8 cellular contexts compared by ENCODE assay signal in the genomic region with DNA sequence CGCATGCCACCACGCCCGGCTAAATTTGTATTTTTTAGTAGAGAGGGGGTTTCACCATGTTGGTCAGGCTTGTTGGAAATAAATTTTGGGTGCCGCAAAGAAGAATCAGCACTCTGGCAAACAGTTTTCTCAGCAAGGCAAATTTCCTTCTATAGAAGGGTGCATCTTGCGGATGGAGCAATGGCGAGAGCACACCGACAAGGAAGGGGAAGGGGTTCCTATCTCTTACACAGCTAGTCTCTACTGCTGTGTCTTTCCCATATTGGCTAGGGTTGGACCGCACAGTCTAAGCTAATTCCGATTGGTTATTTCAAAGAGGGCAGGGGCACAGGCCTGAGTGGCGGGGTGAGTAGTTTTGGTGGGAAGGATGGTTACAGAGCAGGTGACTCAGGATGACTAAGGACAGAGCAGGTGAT. TPM values are rescaled to one million over a fixed set of nuclear protein-coding genes. Genes with fewer than 3 reads are reported as not detected.
DNase-seq lines count a peak whose midpoint lies in the region; ATAC-seq, FAIRE-seq and TF ChIP-seq lines count a peak whose summit lies in the region.

No MANE protein-coding gene starts in this region.

- BruUV-seq in A673 (replicated peaks; lab: Mats Ljungman, UMichigan) (no TSS peak), K562 (replicated peaks; lab: Mats Ljungman, UMichigan) (TSS peak; percentile 41)

- no peak for TF ChIP-seq EP300 in K562 (IDR thresholded peaks at IDR 0.05; ENCODE audit: low read length)

- H3K36me3 ChIP-seq in A673 (ENCODE audit: insufficient read depth, low read length, poor library complexity, severe bottlenecking) (no peaks in the 10 kb centered on the region), K562 (ENCODE audit: control insufficient read depth, insufficient read depth, low read length) (peaks cover 46% of the 10 kb centered on the region)

- CTCF ChIA-PET in A673 (lab: Charles Lee) (interaction anchor here (1.6 to 2.2 kb wide), 2 partner anchors 9 to 113 kb away, joined by 5 to 15 read pairs; no protein-coding TSS in a partner anchor), K562 (lab: Yijun Ruan, JAX; ENCODE audit: low intra/inter-chr PET ratio) (no interaction called here), HEK293T (lab: Yijun Ruan, JAX) (no interaction called here)

- TF ChIP-seq POLR2A in K562 (conservative IDR thresholded peaks at IDR 0.05) = no peak

- POLR2A ChIA-PET in A673 (lab: Charles Lee; ENCODE audit: low non-redundant PET) = no interaction called here
- POLR2A ChIA-PET in K562 (lab: Yijun Ruan, JAX) = interaction anchor here (0.6 to 2.7 kb wide), 10 partner anchors 9 to 121 kb away, joined by 3 to 15 read pairs (median 4); no protein-coding TSS in a partner anchor
- POLR2A ChIA-PET in HEK293T (lab: Yijun Ruan, JAX) = interaction anchor here (0.6 to 1.7 kb wide), 10 partner anchors 9 to 118 kb away, joined by 3 to 20 read pairs (median 4); no protein-coding TSS in a partner anchor

- TF ChIP-seq CTCF in A673 (conservative IDR thresholded peaks at IDR 0.05; ENCODE audit: low read depth, low read length) (no peak), K562 (IDR thresholded peaks at IDR 0.05 in 2 of 3, conservative IDR thresholded peaks at IDR 0.05 in 1 of 3; ENCODE audit: insufficient read depth in 2 of 3, low read depth in 1 of 3, low read length in 3 of 3) (no peak), mesothelial cell of epicardium (IDR thresholded peaks at IDR 0.05; ENCODE audit: unreplicated experiment) (no peak)

- H3K79me2 ChIP-seq in K562 (ENCODE audit: control insufficient read depth, insufficient read depth, low read length) = peaks cover 79% of the 10 kb centered on the region

- no peaks in the 10 kb centered on the region for H3K9me3 Mint-ChIP-seq in mesothelial cell of epicardium

- no peaks in the 10 kb centered on the region for H3K9me3 ChIP-seq in A673 (ENCODE audit: low read depth, low read length, poor library complexity, severe bottlenecking)
- H3K9me3 ChIP-seq in K562 (replicated peaks; ENCODE audit: control insufficient read depth, insufficient read depth, low read depth, low read length) = peaks cover 14% of the 10 kb centered on the region; the same call in 1 of the 2 replicates

- peak overlapping the region; percentile 95 for H3K4me2 ChIP-seq in K562 (ENCODE audit: insufficient read depth, low read length)

- H4K20me1 ChIP-seq in K562 (replicated peaks; ENCODE audit: control insufficient read depth, insufficient read depth, low read length) = 0 out of 2 replicates have a peak, but pooled peaks cover under 1% of the 10 kb centered on the region

- no peak for TF ChIP-seq RAD21 in K562 (CRISPR knock-in tag; conservative IDR thresholded peaks at IDR 0.05 in 1 of 2, IDR thresholded peaks at IDR 0.05 in 1 of 2)

- no peak for FAIRE-seq in K562 (lab: Jason Lieb, UNC)

- DNase-seq in A673 (ENCODE audit: low spot score) (peak; percentile 31), HT1080 (ENCODE audit: low read depth) (peak; percentile 24), K562 (ENCODE audit: extremely low read depth in 1 of 4, low spot score in 3 of 4) (peak in 1 of 4 experiments; percentile 19), mesothelial cell of epicardium (ENCODE audit: low spot score in 2 of 2, unreplicated experiment in 2 of 2) (no peak), mesenteric fat pad (ENCODE audit: low spot score) (no peak), NCI-H345 treated with DMSO at 0.1 percent for 48 hours (lab: John Stamatoyannopoulos, UW; ENCODE audit: unreplicated experiment) (no peak), HEK293T (ENCODE audit: extremely low spot score) (no peak)

- intact Hi-C loops in A673 (cut with micrococcal nuclease; ENCODE audit: unreplicated experiment) = no loop called here
- intact Hi-C loops in K562 (cut with micrococcal nuclease) = no loop called here

- no peaks in the 10 kb centered on the region for H3K4me1 ChIP-seq in A673 (ENCODE audit: insufficient read depth, low read length, poor library complexity, severe bottlenecking)
- peaks cover 21 to 28% of the 10 kb centered on the region in 2 experiments; a peak in 4 of 5 replicates for H3K4me1 ChIP-seq in K562 (replicated peaks in 1 of 2; ENCODE audit: control insufficient read depth in 2 of 2, insufficient read depth in 2 of 2, low read length in 2 of 2)

- peak overlapping the region; percentile 83 for H3K4me3 ChIP-seq in A673 (ENCODE audit: low read depth, low read length, poor library complexity, severe bottlenecking)
- H3K4me3 ChIP-seq in K562 = peak overlapping the region; percentile 99

- peaks cover 21% of the 10 kb centered on the region for H3K36me3 Mint-ChIP-seq in mesothelial cell of epicardium

- H3K27me3 ChIP-seq in A673 (replicated peaks; ENCODE audit: insufficient read depth, low read depth, low read length, poor library complexity) = no peaks in the 10 kb centered on the region
- H3K27me3 ChIP-seq in K562 (ENCODE audit: control insufficient read depth in 2 of 2, insufficient read depth in 2 of 2, low read length in 2 of 2) = no peaks in the 10 kb centered on the region

- no peak for ATAC-seq in K562
- no peak for ATAC-seq in HG03039 (IDR thresholded peaks at IDR 0.05; ENCODE audit: unreplicated experiment)

- peak overlapping the region; percentile 83 to 98 for H3K9ac ChIP-seq in K562 (ENCODE audit: insufficient read depth in 1 of 2, low read depth in 2 of 2, low read length in 2 of 2)

- H3K27me3 Mint-ChIP-seq in mesothelial cell of epicardium (ENCODE audit: low read depth) = peaks cover 3% of the 10 kb centered on the region

- WGBS in K562 (ENCODE audit: insufficient coverage, low coverage, missing lambda C conversion rate) = 26% methylated on average over 9 of the region's 10 CpGs

- no peak overlapping the region for H2AFZ ChIP-seq in K562 (ENCODE audit: low read depth, low read length)

- H3K4me1 Mint-ChIP-seq in mesothelial cell of epicardium = peaks cover 25% of the 10 kb centered on the region

- H3K27ac ChIP-seq in A673 (ENCODE audit: low read depth, low read length, poor library complexity, severe bottlenecking) (peak overlapping the region; percentile 81), K562 (ENCODE audit: extremely low read depth, low read depth, low read length) (peak overlapping the region; percentile 93)

- peak overlapping the region; percentile 99 for H3K27ac Mint-ChIP-seq in mesothelial cell of epicardium

- peak overlapping the region; percentile 98 for H3K4me3 Mint-ChIP-seq in mesothelial cell of epicardium

- in situ Hi-C loops in K562 (cut with MboI) = no loop called here

- no peaks in the 10 kb centered on the region for H3K9me1 ChIP-seq in K562 (ENCODE audit: control insufficient read depth, insufficient read depth, low read length)

RNA-seq across cellular contexts. Expression of gene GTF3C5, which starts 0.7 kb away (rescaled TPM):
- total RNA-seq in A673 (2021) (98.1 and 99.9 TPM in 2 replicates), K562 (2014; rRNA removed) (118 and 134 TPM in 2 replicates), K562 (2014; rRNA removed; fragmentation: Illumina TruSeq; extraction: Trizol) (43.2 and 58.5 TPM in 2 replicates), K562 (2015; rRNA removed; fragmentation: Illumina TruSeq; extraction: Trizol) (80.7 and 83.7 TPM in 2 replicates), K562 (2021) (106 and 110 TPM in 2 replicates), mesothelial cell of epicardium (80.0 to 85.3 TPM (median 80.2 TPM) in 3 replicates), mesenteric fat pad (32.3 TPM)
- total RNA-seq in HT1080 (2014; rRNA removed; shearing (Covaris generic)) = 90.7 and 91.3 TPM in 2 replicates
- polyA plus RNA-seq in HT1080 (2015; cell fraction: cytosol; rRNA removed) = 46.1 and 47.4 TPM in 2 replicates
- polyA plus RNA-seq in HT1080 (2015; cell fraction: nucleus; rRNA removed) = 111 and 112 TPM in 2 replicates
- total RNA-seq in K562 (2011; cell fraction: chromatin; rRNA removed; ENCODE audit: low replicate concordance) = 66.1 and 166 TPM in 2 replicates
- 99.4 and 113 TPM in 2 replicates for total RNA-seq in K562 (2011; cell fraction: nucleolus; rRNA removed)
- total RNA-seq in K562 (2011; cell fraction: nucleoplasm; rRNA removed) = 67.0 and 84.1 TPM in 2 replicates
- polyA plus RNA-seq in K562 (2011; rRNA removed) (80.2 TPM in 2 replicates), K562 (2014; fragmentation: Illumina TruSeq; extraction: Trizol) (105 and 107 TPM in 2 replicates), K562 (2014; fragmentation: Nextera tagmentation; extraction: Ambion mirVana) (1 to 10 TPM; 3.8 to 8.4 TPM), K562 (2014; rRNA removed) (95.1 and 107 TPM in 2 replicates)
- polyA plus RNA-seq in K562 (2011; cell fraction: cytosol; rRNA removed) = 88.7 and 143 TPM in 2 replicates
- polyA plus RNA-seq in K562 (2011; cell fraction: nucleus; rRNA removed) = 254 and 348 TPM in 2 replicates
- 75.0 and 82.6 TPM in 2 replicates for polyA plus RNA-seq in K562 (2012)
- polyA minus RNA-seq in K562 (2011; rRNA and poly(A)+ RNA removed) = 52.2 and 85.8 TPM in 2 replicates
- polyA minus RNA-seq in K562 (2011; cell fraction: cytosol; rRNA and poly(A)+ RNA removed) = 57.6 and 64.2 TPM in 2 replicates
- polyA minus RNA-seq in K562 (2011; cell fraction: nucleus; rRNA and poly(A)+ RNA removed) = 59.4 and 67.3 TPM in 2 replicates

RNA-seq across cellular contexts. Expression of gene CEL, which starts 30.3 kb away (rescaled TPM):
- total RNA-seq in A673 (2021) (2.8 and 3.4 TPM in 2 replicates), K562 (2014; rRNA removed) (0.09 and 0.45 TPM in 2 replicates), K562 (2014; rRNA removed; fragmentation: Illumina TruSeq; extraction: Trizol) (0.15 and 0.16 TPM in 2 replicates), K562 (2015; rRNA removed; fragmentation: Illumina TruSeq; extraction: Trizol) (0.51 and 0.53 TPM in 2 replicates), K562 (2021) (3.0 and 4.0 TPM in 2 replicates), mesothelial cell of epicardium (4.3 to 5.0 TPM (median 4.6 TPM) in 3 replicates), mesenteric fat pad (2.2 TPM)
- 0.45 TPM in 1 of 2 replicates, not detected in the other for total RNA-seq in HT1080 (2014; rRNA removed; shearing (Covaris generic))
- polyA plus RNA-seq in HT1080 (2015; cell fraction: cytosol; rRNA removed) = 0.25 and 0.27 TPM in 2 replicates
- 0.92 and 1.1 TPM in 2 replicates for polyA plus RNA-seq in HT1080 (2015; cell fraction: nucleus; rRNA removed)
- 2.0 and 6.1 TPM in 2 replicates for total RNA-seq in K562 (2011; cell fraction: chromatin; rRNA removed; ENCODE audit: low replicate concordance)
- 2.8 and 3.8 TPM in 2 replicates for total RNA-seq in K562 (2011; cell fraction: nucleolus; rRNA removed)
- total RNA-seq in K562 (2011; cell fraction: nucleoplasm; rRNA removed) = 2.3 TPM in 2 replicates
- polyA plus RNA-seq in K562 (2011; rRNA removed) (0.46 and 0.65 TPM in 2 replicates), K562 (2014; fragmentation: Illumina TruSeq; extraction: Trizol) (0.62 and 0.91 TPM in 2 replicates), K562 (2014; fragmentation: Nextera tagmentation; extraction: Ambion mirVana) (not detected), K562 (2014; rRNA removed) (0.57 and 0.77 TPM in 2 replicates)
- polyA plus RNA-seq in K562 (2011; cell fraction: cytosol; rRNA removed) = 0.32 and 0.43 TPM in 2 replicates
- polyA plus RNA-seq in K562 (2011; cell fraction: nucleus; rRNA removed) = 2.8 and 6.2 TPM in 2 replicates
- 0.77 and 2.3 TPM in 2 replicates for polyA plus RNA-seq in K562 (2012)
- 0.14 and 0.21 TPM in 2 replicates for polyA minus RNA-seq in K562 (2011; rRNA and poly(A)+ RNA removed)
- polyA minus RNA-seq in K562 (2011; cell fraction: cytosol; rRNA and poly(A)+ RNA removed) = not detected in 2 replicates
- 0.54 and 0.89 TPM in 2 replicates for polyA minus RNA-seq in K562 (2011; cell fraction: nucleus; rRNA and poly(A)+ RNA removed)

RNA-seq across cellular contexts. Expression of gene GFI1B, which starts 53.0 kb away (rescaled TPM):
- total RNA-seq in A673 (2021) (not detected in 2 replicates), K562 (2014; rRNA removed) (40.3 and 62.9 TPM in 2 replicates), K562 (2014; rRNA removed; fragmentation: Illumina TruSeq; extraction: Trizol) (17.5 and 20.1 TPM in 2 replicates), K562 (2015; rRNA removed; fragmentation: Illumina TruSeq; extraction: Trizol) (34.5 and 34.6 TPM in 2 replicates), K562 (2021) (73.4 and 75.7 TPM in 2 replicates), mesothelial cell of epicardium (not detected in 3 replicates), mesenteric fat pad (not detected)
- not detected in 2 replicates for total RNA-seq in HT1080 (2014; rRNA removed; shearing (Covaris generic))
- 0.02 TPM in 1 of 2 replicates, not detected in the other for polyA plus RNA-seq in HT1080 (2015; cell fraction: cytosol; rRNA removed)
- not detected in 2 replicates for polyA plus RNA-seq in HT1080 (2015; cell fraction: nucleus; rRNA removed)
- total RNA-seq in K562 (2011; cell fraction: chromatin; rRNA removed; ENCODE audit: low replicate concordance) = 11.1 and 39.0 TPM in 2 replicates
- total RNA-seq in K562 (2011; cell fraction: nucleolus; rRNA removed) = 28.2 and 30.4 TPM in 2 replicates
- total RNA-seq in K562 (2011; cell fraction: nucleoplasm; rRNA removed) = 20.0 and 26.4 TPM in 2 replicates
- polyA plus RNA-seq in K562 (2011; rRNA removed) (34.4 and 57.7 TPM in 2 replicates), K562 (2014; fragmentation: Illumina TruSeq; extraction: Trizol) (51.8 and 73.3 TPM in 2 replicates), K562 (2014; fragmentation: Nextera tagmentation; extraction: Ambion mirVana) (10 to 100 TPM in 1 of 2 experiments, 1 to 10 TPM in 1; 8.0 to 19.1 TPM), K562 (2014; rRNA removed) (47.2 and 50.1 TPM in 2 replicates)
- 53.6 and 133 TPM in 2 replicates for polyA plus RNA-seq in K562 (2011; cell fraction: cytosol; rRNA removed)
- 64.3 and 118 TPM in 2 replicates for polyA plus RNA-seq in K562 (2011; cell fraction: nucleus; rRNA removed)
- polyA plus RNA-seq in K562 (2012) = 64.2 and 77.5 TPM in 2 replicates
- 16.7 and 22.0 TPM in 2 replicates for polyA minus RNA-seq in K562 (2011; rRNA and poly(A)+ RNA removed)
- polyA minus RNA-seq in K562 (2011; cell fraction: cytosol; rRNA and poly(A)+ RNA removed) = 47.9 and 57.4 TPM in 2 replicates
- polyA minus RNA-seq in K562 (2011; cell fraction: nucleus; rRNA and poly(A)+ RNA removed) = 20.3 and 22.1 TPM in 2 replicates

Comparison
In these comparisons a context has a peak if more than half of its experiments do, and no peak if none do; other contexts are left out.
1. DNase-seq: peak in A673 (single experiment) and HT1080 (single experiment); none in mesothelial cell of epicardium (0 of 2), mesenteric fat pad (single experiment), NCI-H345 treated with DMSO at 0.1 percent for 48 hours (single experiment) and HEK293T (single experiment).